Comparison of ENCODE assay signal across 1 cellular context in genomic region chr16:53100131-53100748, GRCh38.
TF ChIP-seq lines count a peak whose summit lies in the region.

No MANE protein-coding gene starts in this region.

TF ChIP-seq in endothelial cell of umbilical vein, 7 proteins besides CTCF, POLR2A, EP300 and RAD21 (continued from another document):
- TF ChIP-seq MAX (IDR thresholded peaks at IDR 0.05; ENCODE audit: insufficient read depth, insufficient read length): no peak
- TF ChIP-seq EZH2 (IDR thresholded peaks at IDR 0.05; ENCODE audit: borderline replicate concordance, low read depth, low read length, severe bottlenecking): no peak
- no peak for TF ChIP-seq JUN (IDR thresholded peaks at IDR 0.05; ENCODE audit: borderline replicate concordance, insufficient read depth, insufficient read length, low read depth)
